In the genomic region with DNA sequence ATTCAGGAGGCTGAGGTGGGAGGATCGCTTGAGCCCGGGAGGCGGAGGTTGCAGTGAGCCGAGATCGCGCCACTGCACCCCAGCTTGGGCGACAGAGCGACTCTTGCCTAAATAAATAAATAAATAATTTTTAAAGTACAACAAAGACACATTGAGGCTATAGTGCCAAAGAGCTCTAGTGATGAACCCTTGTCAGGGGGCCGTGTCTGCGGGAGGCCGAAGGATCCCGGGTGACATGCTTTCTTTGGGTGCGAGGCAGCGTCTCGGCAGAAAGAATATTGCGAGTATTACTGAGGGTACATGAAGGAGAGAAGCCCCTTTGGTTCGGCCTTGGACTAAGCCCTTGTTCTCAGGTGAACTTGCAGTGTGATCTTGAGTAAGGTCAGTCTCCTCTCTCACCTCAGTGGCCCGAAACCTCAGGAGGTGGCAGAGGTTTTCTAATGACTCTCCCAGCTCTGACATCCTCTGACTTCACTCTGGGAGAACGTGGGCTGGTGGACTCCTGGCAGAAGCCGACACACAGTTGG, we compare ENCODE assay signal across 8 cellular contexts. TPM values are rescaled to one million over a fixed set of nuclear protein-coding genes. Genes with fewer than 3 reads are reported as not detected.
DNase-seq lines count a peak whose midpoint lies in the region; ATAC-seq, FAIRE-seq and TF ChIP-seq lines count a peak whose summit lies in the region.

No MANE protein-coding gene starts in this region.

- H3K36me3 ChIP-seq in CD4-positive, CD25-positive, alpha-beta regulatory T cell (ENCODE audit: control insufficient read depth, insufficient read depth, low read length): no peaks in the 10 kb centered on the region
- H3K36me3 ChIP-seq in H1 (ENCODE audit: control insufficient read depth in 2 of 4, insufficient read depth in 4 of 4, low read length in 3 of 4): no peaks in the 10 kb centered on the region

- H3K4me3 ChIP-seq in CD4-positive, CD25-positive, alpha-beta regulatory T cell (ENCODE audit: low read depth, low read length): peak overlapping the region; percentile 71
- H3K4me3 ChIP-seq in NB4 (ENCODE audit: low read depth, low read length): peak overlapping the region; percentile 55
- H3K4me3 ChIP-seq in H1 (ENCODE audit: extremely low read depth in 1 of 4, insufficient read depth in 2 of 4, low read depth in 3 of 4, low read length in 4 of 4): peak overlapping the region; percentile 31 to 93 (median 63)

- H4K91ac ChIP-seq in H1 (replicated peaks; ENCODE audit: insufficient read length, low read length): peak overlapping the region; percentile 52

- peak overlapping the region; percentile 87; the same call in 1 of the 2 replicates for H4K8ac ChIP-seq in H1 (ENCODE audit: extremely low read depth, insufficient read depth, low read length)

- H3K23me2 ChIP-seq in H1 (ENCODE audit: low read depth, low read length): peaks cover 10% of the 10 kb centered on the region

- H3K4me3 Mint-ChIP-seq in CD4-positive, CD25-positive, alpha-beta regulatory T cell: peak overlapping the region; percentile 76 to 90 (median 88)
- peak overlapping the region; percentile 91 for H3K4me3 Mint-ChIP-seq in neural crest cell

- no peak overlapping the region for H2AK5ac ChIP-seq in H1 (ENCODE audit: low read depth, low read length)

- H3K27ac ChIP-seq in CD4-positive, CD25-positive, alpha-beta regulatory T cell (ENCODE audit: insufficient read depth, low read length, poor library complexity, severe bottlenecking): no peak overlapping the region
- H3K27ac ChIP-seq in H1 (ENCODE audit: low read depth, low read length): peak overlapping the region; percentile 69; the same call in 1 of the 2 replicates

- peak overlapping the region; percentile 72 to 100 for H3K4me2 ChIP-seq in H1 (ENCODE audit: insufficient read depth in 1 of 2, low read depth in 2 of 2, low read length in 2 of 2)

- H3K27ac Mint-ChIP-seq in CD4-positive, CD25-positive, alpha-beta regulatory T cell: peak overlapping the region in 2 of 3 donors; percentile 67 to 78
- peak overlapping the region; percentile 85 for H3K27ac Mint-ChIP-seq in neural crest cell (ENCODE audit: unreplicated experiment)

- TF ChIP-seq EP300 in H1 (IDR thresholded peaks at IDR 0.05; ENCODE audit: borderline replicate concordance in 1 of 2, low read depth in 2 of 2, low read length in 2 of 2): no peak

- H3K4me1 Mint-ChIP-seq in CD4-positive, CD25-positive, alpha-beta regulatory T cell: peaks cover 21 to 39% (median 29%) of the 10 kb centered on the region in 4 donors
- H3K4me1 Mint-ChIP-seq in neural crest cell: peaks cover 31% of the 10 kb centered on the region

- no peak overlapping the region for H3K23ac ChIP-seq in H1 (ENCODE audit: insufficient read length)

- H3K4ac ChIP-seq in H1 (replicated peaks; ENCODE audit: insufficient read length, low read depth, low read length): peak overlapping the region; percentile 40

- CTCF ChIA-PET in H1 (lab: Charles Lee; ENCODE audit: partially characterized antibody): interaction anchor here (0.6 to 3.7 kb wide), 7 partner anchors 9 to 268 kb away, joined by 3 to 12 read pairs (median 4); no protein-coding TSS in a partner anchor

- peak overlapping the region; percentile 97 for H4K5ac ChIP-seq in H1 (ENCODE audit: insufficient read length, low read depth, low read length)

- H3K79me2 ChIP-seq in H1 (ENCODE audit: control insufficient read depth in 1 of 2, insufficient read depth in 2 of 2, low read length in 2 of 2): peaks cover 3 to 33% of the 10 kb centered on the region in 2 experiments

- no peak overlapping the region for H2BK120ac ChIP-seq in H1 (replicated peaks; ENCODE audit: low read depth, low read length)

- H2BK15ac ChIP-seq in H1 (ENCODE audit: low read length): no peak overlapping the region

- H3K9me3 ChIP-seq in CD4-positive, CD25-positive, alpha-beta regulatory T cell (ENCODE audit: control insufficient read depth in 2 of 2, low read length in 2 of 2): no peaks in the 10 kb centered on the region
- no peaks in the 10 kb centered on the region for H3K9me3 ChIP-seq in H1 (ENCODE audit: insufficient read depth in 2 of 2, low read depth in 1 of 2, low read length in 1 of 2)

- H3K4me1 ChIP-seq in CD4-positive, CD25-positive, alpha-beta regulatory T cell (ENCODE audit: control insufficient read depth, insufficient read depth, low read length, poor library complexity, severe bottlenecking): peaks cover 23% of the 10 kb centered on the region
- H3K4me1 ChIP-seq in H1 (replicated peaks in 1 of 4; ENCODE audit: control insufficient read depth in 3 of 4, insufficient read depth in 4 of 4, low read length in 3 of 4): peaks cover 0 to 4% (median 0%) of the 10 kb centered on the region in 4 experiments; a peak in 3 of 7 replicates

- TF ChIP-seq RAD21 in H1 (IDR thresholded peaks at IDR 0.05 in 1 of 2, conservative IDR thresholded peaks at IDR 0.05 in 1 of 2; ENCODE audit: low read depth in 2 of 2, low read length in 2 of 2): no peak

- DNase-seq in CD4-positive, CD25-positive, alpha-beta regulatory T cell: no peak
- DNase-seq in NB4 (ENCODE audit: low read depth): no peak
- no peak for DNase-seq in H1 (ENCODE audit: low read depth in 1 of 2, low spot score in 2 of 2)
- DNase-seq in neural crest cell (ENCODE audit: low read depth, low spot score): no peak
- DNase-seq in SKM-1 treated with dmso at 0.1 percent for 144 hours (lab: John Stamatoyannopoulos, UW; ENCODE audit: unreplicated experiment): no peak
- DNase-seq in stimulated activated CD4-positive, alpha-beta T cell treated with anti-CD3 and anti-CD28 coated beads, Interleukin-15, amount 100 ng/mL, for 24 hours: no peak
- DNase-seq in cerebellar cortex (ENCODE audit: low spot score): no peak

- H3K79me1 ChIP-seq in H1 (ENCODE audit: low read depth, low read length): peaks cover 3% of the 10 kb centered on the region; the same call in 1 of the 2 replicates

- peak overlapping the region; percentile 99 for H2AFZ ChIP-seq in H1 (ENCODE audit: low read length)

- H3K9me3 Mint-ChIP-seq in CD4-positive, CD25-positive, alpha-beta regulatory T cell: peaks cover 0 to 1% (median 0%) of the 10 kb centered on the region in 7 donors
- H3K9me3 Mint-ChIP-seq in neural crest cell: no peaks in the 10 kb centered on the region

- 64% methylated on average over 20 of the region's 20 CpGs; no CpG with 5 or more reads in 1 of the 2 experiments for WGBS in H1 (ENCODE audit: extremely low coverage in 1 of 2, insufficient coverage in 1 of 2, insufficient read length in 1 of 2, insufficient replicate concordance in 2 of 2, low coverage in 1 of 2, low lambda C conversion rate in 2 of 2, missing lambda C conversion rate in 1 of 2), 2 experiments

- POLR2A ChIA-PET in H1 (lab: Charles Lee; ENCODE audit: partially characterized antibody): interaction anchor here (1.1 to 2.2 kb wide), 11 partner anchors 9 to 154 kb away, joined by 4 to 9 read pairs (median 5); no protein-coding TSS in a partner anchor

- H3K27me3 ChIP-seq in CD4-positive, CD25-positive, alpha-beta regulatory T cell (ENCODE audit: control insufficient read depth, insufficient read depth, low read length): peaks cover 8% of the 10 kb centered on the region
- H3K27me3 ChIP-seq in H1 (replicated peaks in 1 of 4; ENCODE audit: control insufficient read depth in 3 of 4, extremely low read depth in 1 of 4, insufficient read depth in 3 of 4, low read length in 3 of 4): no peaks in the 10 kb centered on the region

- peak overlapping the region; percentile 80 for H3K18ac ChIP-seq in H1 (ENCODE audit: extremely low read depth, low read length)

- peak overlapping the region; percentile 62; the same call in 1 of the 2 replicates for H2BK12ac ChIP-seq in H1 (ENCODE audit: low read depth, low read length)

- no peak for TF ChIP-seq CTCF in NB4 (IDR thresholded peaks at IDR 0.05; ENCODE audit: low read depth, low read length)
- no peak for TF ChIP-seq CTCF in H1 (IDR thresholded peaks at IDR 0.05; ENCODE audit: control extremely low read depth in 1 of 3, insufficient read depth in 1 of 3, low read depth in 1 of 3, low read length in 3 of 3)
- TF ChIP-seq CTCF in neural crest cell (conservative IDR thresholded peaks at IDR 0.05): no peak

- H2BK20ac ChIP-seq in H1 (ENCODE audit: low read length): 0 out of 2 replicates have a peak overlapping the region, but pooled peaks have one; percentile 43

- no peaks in the 10 kb centered on the region for H3K36me3 Mint-ChIP-seq in CD4-positive, CD25-positive, alpha-beta regulatory T cell
- no peaks in the 10 kb centered on the region for H3K36me3 Mint-ChIP-seq in neural crest cell (ENCODE audit: low read depth)

- peaks cover 32% of the 10 kb centered on the region for H3K27me3 Mint-ChIP-seq in CD4-positive, CD25-positive, alpha-beta regulatory T cell
- H3K27me3 Mint-ChIP-seq in neural crest cell (ENCODE audit: low read depth): peaks cover 17% of the 10 kb centered on the region

- peak overlapping the region in 3 of 4 experiments; percentile 61 to 94 (median 84); a peak in 6 of 7 replicates for H3K9ac ChIP-seq in H1 (replicated peaks in 1 of 4; ENCODE audit: extremely low read depth in 1 of 4, low read depth in 3 of 4, low read length in 3 of 4)

- ATAC-seq in CD4-positive, CD25-positive, alpha-beta regulatory T cell (ENCODE audit: low read depth in 2 of 2): no peak
- ATAC-seq in GM18870 (IDR thresholded peaks at IDR 0.05; ENCODE audit: unreplicated experiment): no peak

- H3K14ac ChIP-seq in H1 (ENCODE audit: insufficient read length): no peak overlapping the region

- no peak for FAIRE-seq in H1 (lab: Jason Lieb, UNC)

- H4K20me1 ChIP-seq in H1 (replicated peaks in 1 of 2; ENCODE audit: control insufficient read depth in 1 of 2, insufficient read depth in 2 of 2, low read length in 2 of 2): peaks cover 0 to 3% of the 10 kb centered on the region in 2 experiments

- H3K56ac ChIP-seq in H1 (replicated peaks; ENCODE audit: insufficient read length, low read depth, low read length): peak overlapping the region; percentile 42

- TF ChIP-seq POLR2A in NB4 (IDR thresholded peaks at IDR 0.05; ENCODE audit: extremely low read depth, insufficient read length) (no peak), H1 (IDR thresholded peaks at IDR 0.05; ENCODE audit: control extremely low read depth in 1 of 2, low read depth in 2 of 2, low read length in 2 of 2) (no peak)

- peak overlapping the region; percentile 67; the same call in 1 of the 2 replicates for H2BK5ac ChIP-seq in H1 (ENCODE audit: low read depth, low read length)

RNA-seq across cellular contexts. Expression of a gene that starts 0.4 kb away (rescaled TPM):
- total RNA-seq in CD4-positive, CD25-positive, alpha-beta regulatory T cell: 6.5 TPM
- polyA plus RNA-seq in CD4-positive, CD25-positive, alpha-beta regulatory T cell: 10 to 100 TPM in 2 of 4 donors, 1 to 10 TPM in 2; 5.5 to 12.6 (median 8.7) TPM
- total RNA-seq in H1 (2021; fragmentation: NEBNext Ultra II Directional; extraction: Animal tissue kit (Norgen Biotek cat#: 25700)): 9.8 and 10.0 TPM in 2 replicates
- polyA plus RNA-seq in H1 (2011; rRNA removed): 5.0 and 5.4 TPM in 2 replicates
- polyA plus RNA-seq in H1 (2011; cell fraction: cytosol; rRNA removed): 7.0 TPM
- 5.3 TPM for polyA plus RNA-seq in H1 (2011; cell fraction: nucleus; rRNA removed)
- 6.4 to 9.8 TPM (median 6.8 TPM) in 4 replicates for polyA plus RNA-seq in H1 (2012, experiment 1 of 2)
- polyA plus RNA-seq in H1 (2012, experiment 2 of 2): 1.8 TPM
- 15.7 TPM for polyA plus RNA-seq in H1 (2013, experiment 1 of 2)
- 17.7 TPM for polyA plus RNA-seq in H1 (2013, experiment 2 of 2)
- 6.2 and 6.9 TPM in 2 replicates for polyA minus RNA-seq in H1 (2011; rRNA and poly(A)+ RNA removed)
- 4.4 TPM for polyA minus RNA-seq in H1 (2011; cell fraction: cytosol; rRNA and poly(A)+ RNA removed)
- 6.1 TPM for polyA minus RNA-seq in H1 (2011; cell fraction: nucleus; rRNA and poly(A)+ RNA removed)
- total RNA-seq in neural crest cell: 9.4 and 9.5 TPM in 2 replicates
